Comparison of ENCODE assay signal across 8 cellular contexts in genomic region chr10:43436291-43437140, GRCh38. TPM values are rescaled to one million over a fixed set of nuclear protein-coding genes. Genes with fewer than 3 reads are reported as not detected.
DNase-seq lines count a peak whose midpoint lies in the region; ATAC-seq and TF ChIP-seq lines count a peak whose summit lies in the region.

Gene ZNF487 (plus strand): TSS chr10:43437111. CDS start chr10:43475814, 38,703 bp downstream.

- H3K4me1 Mint-ChIP-seq in CD8-positive, alpha-beta memory T cell = peaks cover 20 to 36% (median 30%) of the 10 kb centered on the region in 3 donors
- peaks cover 6% of the 10 kb centered on the region for H3K4me1 Mint-ChIP-seq in endodermal cell
- H3K4me1 Mint-ChIP-seq in mesothelial cell of epicardium = peaks cover 16% of the 10 kb centered on the region

- CTCF ChIA-PET in CD8-positive, alpha-beta memory T cell (lab: Charles Lee) = interaction anchor here (1.1 to 3.3 kb wide), 10 partner anchors 9 to 143 kb away, joined by 3 to 13 read pairs (median 5); no protein-coding TSS in a partner anchor

- H3K4me3 Mint-ChIP-seq in CD8-positive, alpha-beta memory T cell = peak within 1 kb of the TSS; percentile 94 to 100 (median 97)
- H3K4me3 Mint-ChIP-seq in endodermal cell = peak within 1 kb of the TSS; percentile 84
- H3K4me3 Mint-ChIP-seq in mesothelial cell of epicardium = peak within 1 kb of the TSS; percentile 95

- TF ChIP-seq CTCF in endodermal cell (conservative IDR thresholded peaks at IDR 0.05) (peak; percentile 31), mesothelial cell of epicardium (IDR thresholded peaks at IDR 0.05; ENCODE audit: unreplicated experiment) (no peak)

- H3K4me1 ChIP-seq in CD8-positive, alpha-beta memory T cell (ENCODE audit: insufficient read depth, low read length) = peaks cover 12% of the 10 kb centered on the region
- no peaks in the 10 kb centered on the region for H3K4me1 ChIP-seq in endodermal cell (ENCODE audit: control insufficient read depth, insufficient read depth, low read length)

- no peaks in the 10 kb centered on the region for H3K27me3 Mint-ChIP-seq in CD8-positive, alpha-beta memory T cell
- H3K27me3 Mint-ChIP-seq in endodermal cell (ENCODE audit: insufficient read depth) (peaks cover 2% of the 10 kb centered on the region), mesothelial cell of epicardium (ENCODE audit: low read depth) (no peaks in the 10 kb centered on the region)

- POLR2A ChIA-PET in CD8-positive, alpha-beta memory T cell (lab: Charles Lee) = interaction anchor here (0.7 to 3.4 kb wide), 11 partner anchors 13 to 298 kb away, joined by 3 to 17 read pairs (median 4); partner anchors contain the start of genes CSGALNACT2 and HNRNPF

- peak within 1 kb of the TSS; percentile 93 for H3K9ac ChIP-seq in endodermal cell (ENCODE audit: extremely low read depth, low read length, poor library complexity, severe bottlenecking)

- no peaks in the 10 kb centered on the region for H3K36me3 ChIP-seq in CD8-positive, alpha-beta memory T cell (ENCODE audit: insufficient read depth, low read length)
- no peaks in the 10 kb centered on the region for H3K36me3 ChIP-seq in endodermal cell (ENCODE audit: control insufficient read depth, insufficient read depth, low read length)

- ATAC-seq in GM19372 (IDR thresholded peaks at IDR 0.05; ENCODE audit: low read depth, unreplicated experiment) = peak; percentile 96
- ATAC-seq in HG03520 (IDR thresholded peaks at IDR 0.05; ENCODE audit: unreplicated experiment) = peak; percentile 95

- no peaks in the 10 kb centered on the region for H3K9me3 Mint-ChIP-seq in CD8-positive, alpha-beta memory T cell
- peaks cover 2% of the 10 kb centered on the region for H3K9me3 Mint-ChIP-seq in endodermal cell
- H3K9me3 Mint-ChIP-seq in mesothelial cell of epicardium = no peaks in the 10 kb centered on the region

- peaks cover 0 to 7% (median 4%) of the 10 kb centered on the region in 3 donors for H3K36me3 Mint-ChIP-seq in CD8-positive, alpha-beta memory T cell
- peaks cover 8% of the 10 kb centered on the region for H3K36me3 Mint-ChIP-seq in endodermal cell (ENCODE audit: low read depth)
- H3K36me3 Mint-ChIP-seq in mesothelial cell of epicardium = peaks cover 3% of the 10 kb centered on the region

- no peaks in the 10 kb centered on the region for H3K27me3 ChIP-seq in CD8-positive, alpha-beta memory T cell (ENCODE audit: insufficient read depth, low read length, poor library complexity, severe bottlenecking)
- H3K27me3 ChIP-seq in endodermal cell (ENCODE audit: control insufficient read depth, insufficient read depth, low read length, poor library complexity, severe bottlenecking) = no peaks in the 10 kb centered on the region

- no peaks in the 10 kb centered on the region for H3K9me3 ChIP-seq in CD8-positive, alpha-beta memory T cell (ENCODE audit: low read length)
- H3K9me3 ChIP-seq in endodermal cell (ENCODE audit: control insufficient read depth, low read length) = no peaks in the 10 kb centered on the region

- 6 to 25% methylated on average over 18 to 69 of the region's 69 CpGs for WGBS in endodermal cell (ENCODE audit: insufficient coverage in 1 of 2, insufficient read length in 1 of 2), 2 experiments

- peak within 1 kb of the TSS; percentile 96 to 100 (median 99) for H3K27ac Mint-ChIP-seq in CD8-positive, alpha-beta memory T cell
- H3K27ac Mint-ChIP-seq in endodermal cell (peak within 1 kb of the TSS; percentile 96), mesothelial cell of epicardium (peak within 1 kb of the TSS; percentile 98)

- H3K27ac ChIP-seq in CD8-positive, alpha-beta memory T cell (ENCODE audit: low read depth, low read length) = peak within 1 kb of the TSS; percentile 100
- H3K27ac ChIP-seq in endodermal cell (ENCODE audit: low read depth, low read length) = peak within 1 kb of the TSS; percentile 90

- DNase-seq in CD8-positive, alpha-beta memory T cell = peak; percentile 80 to 97 (median 94)
- DNase-seq in NOMO-1 treated with DMSO at 0.1 percent for 48 hours (lab: John Stamatoyannopoulos, UW; ENCODE audit: unreplicated experiment) (peak; percentile 89), endodermal cell (peak; percentile 97), mesothelial cell of epicardium (ENCODE audit: low spot score in 2 of 2, unreplicated experiment in 2 of 2) (peak; percentile 71 to 92)
- peak; percentile 84 for DNase-seq in activated CD8-positive, alpha-beta memory T cell treated with anti-CD3 and anti-CD28 coated beads, Interleukin-2, amount 50 U/mL, for 4 hours
- peak; percentile 72 to 74 for DNase-seq in stimulated activated CD8-positive, alpha-beta memory T cell treated with anti-CD3 and anti-CD28 coated beads, Interleukin-15, amount 100 ng/mL, for 4 hours (ENCODE audit: low read depth in 2 of 2)

- peak within 1 kb of the TSS; percentile 99 for H3K4me3 ChIP-seq in CD8-positive, alpha-beta memory T cell (ENCODE audit: low read length)
- peak within 1 kb of the TSS; percentile 93 for H3K4me3 ChIP-seq in endodermal cell (ENCODE audit: low read length)

RNA-seq across cellular contexts. Expression of gene ZNF487, which starts in this region (rescaled TPM):
- 1 to 10 TPM; 1.5 to 4.2 TPM for total RNA-seq in CD8-positive, alpha-beta memory T cell
- polyA plus RNA-seq in CD8-positive, alpha-beta memory T cell = 7.9 TPM
- 1 to 10 TPM; 3.8 to 6.6 TPM for total RNA-seq in endodermal cell
- 3.8 TPM for polyA plus RNA-seq in endodermal cell (2013, experiment 1 of 2)
- 5.3 TPM for polyA plus RNA-seq in endodermal cell (2013, experiment 2 of 2)
- total RNA-seq in mesothelial cell of epicardium = 2.7 to 3.4 TPM (median 2.8 TPM) in 3 replicates

Comparison
In these comparisons a context has a peak if more than half of its experiments do, and no peak if none do; other contexts are left out.
1. Peak in every context shown above with its lines: DNase-seq, ATAC-seq, H3K4me3 ChIP-seq and H3K27ac ChIP-seq.